ENCODE assay signal across 22 cellular contexts in genomic region chr6:3504938-3505735, GRCh38. TPM values are rescaled to one million over a fixed set of nuclear protein-coding genes. Genes with fewer than 3 reads are reported as not detected.
DNase-seq lines count a peak whose midpoint lies in the region; ATAC-seq, FAIRE-seq and TF ChIP-seq lines count a peak whose summit lies in the region.
"Had no signal": no experiment of that assay in that cellular context is flagged by ENCODE, and none has a peak within 500 bp of the region (broad histone marks: within the 10 kb centered on the region; RNA-seq: fewer than 3 reads in every experiment).

No MANE protein-coding gene starts in this region.

- no peak overlapping the region for H2BK120ac ChIP-seq in mesenchymal stem cell (ENCODE audit: low read depth, low read length)

- H3K9me3 ChIP-seq in A549 (no peaks in the 10 kb centered on the region), mesenchymal stem cell (ENCODE audit: control insufficient read depth, low read length) (no peaks in the 10 kb centered on the region)

- no peak overlapping the region for H4K8ac ChIP-seq in mesenchymal stem cell (ENCODE audit: low read length)

- no peak overlapping the region for H3K27ac Mint-ChIP-seq in activated CD4-positive, alpha-beta memory T cell treated with anti-CD3 and anti-CD28 coated beads for 36 hours
- H3K27ac Mint-ChIP-seq: B cell, H9 had no signal

- H3K4me1 Mint-ChIP-seq in activated CD4-positive, alpha-beta memory T cell treated with anti-CD3 and anti-CD28 coated beads for 36 hours (ENCODE audit: low read depth): no peaks in the 10 kb centered on the region
- H3K4me1 Mint-ChIP-seq: B cell had no signal

- H3K23ac ChIP-seq in mesenchymal stem cell (ENCODE audit: low read length in 2 of 2): no peak overlapping the region

- DNase-seq in A549 (ENCODE audit: low read depth in 1 of 2, low spot score in 1 of 2) (no peak), HEK293T (ENCODE audit: extremely low spot score) (no peak), mesenchymal stem cell (no peak), sciatic nerve (ENCODE audit: low spot score) (no peak), activated gamma-delta T cell (lab: John Stamatoyannopoulos, UW) (no peak)
- DNase-seq in activated CD4-positive, alpha-beta memory T cell treated with anti-CD3 and anti-CD28 coated beads for 36 hours: no peak
- DNase-seq: DMS79 treated with DMSO at 0.1 percent for 48 hours, GM23248, H9, KG1, MV-4-11, NCI-H1105 treated with DMSO at 0.1 percent for 48 hours, NCI-H2081, NCI-H2171, NCI-H345, NCI-H524, NCI-H774 had no signal

- no peak for TF ChIP-seq CTCF in A549 (IDR thresholded peaks at IDR 0.05)

- H3K27ac ChIP-seq in A549 (no peak overlapping the region), mesenchymal stem cell (ENCODE audit: low read length, poor library complexity, severe bottlenecking) (no peak overlapping the region)
- H3K27ac ChIP-seq: GM23248, HL-60 had no signal

- H2BK15ac ChIP-seq in mesenchymal stem cell (ENCODE audit: low read depth, poor library complexity, severe bottlenecking): no peak overlapping the region

- H3K36me3 ChIP-seq in mesenchymal stem cell (ENCODE audit: control insufficient read depth in 1 of 2, insufficient read depth in 2 of 2, low read depth in 1 of 2, low read length in 2 of 2): no peaks in the 10 kb centered on the region

- H3K79me1 ChIP-seq in mesenchymal stem cell (replicated peaks; ENCODE audit: low read length, poor library complexity, severe bottlenecking): no peaks in the 10 kb centered on the region

- peaks cover 0 to 9% of the 10 kb centered on the region in 2 experiments for H3K27me3 ChIP-seq in mesenchymal stem cell (ENCODE audit: control insufficient read depth in 1 of 2, insufficient read depth in 1 of 2, low read length in 2 of 2)

- no peak overlapping the region for H3K4me3 Mint-ChIP-seq in activated CD4-positive, alpha-beta memory T cell treated with anti-CD3 and anti-CD28 coated beads for 36 hours
- H3K4me3 Mint-ChIP-seq: B cell, H9 had no signal

- CTCF ChIA-PET in A549 (lab: Yijun Ruan, JAX) (interaction anchor here (1.1 kb wide), 1 partner anchor 225 kb away, joined by 3 read pairs; no protein-coding TSS in a partner anchor), HEK293T (lab: Yijun Ruan, JAX) (no interaction called here)
- CTCF ChIA-PET in activated CD4-positive, alpha-beta memory T cell treated with anti-CD3 and anti-CD28 coated beads for 36 hours (lab: Charles Lee): interaction anchor here (1.3 kb wide), 1 partner anchor 45 kb away, joined by 3 read pairs; no protein-coding TSS in a partner anchor

- no peaks in the 10 kb centered on the region for H3K9me3 Mint-ChIP-seq in activated CD4-positive, alpha-beta memory T cell treated with anti-CD3 and anti-CD28 coated beads for 36 hours

- ATAC-seq in A549 (no peak), sciatic nerve (peak; percentile 44), HG02870 (IDR thresholded peaks at IDR 0.05; ENCODE audit: unreplicated experiment) (no peak)
- ATAC-seq: Panc1 had no signal

- no peak for TF ChIP-seq EP300 in A549 (IDR thresholded peaks at IDR 0.05)

- no peak for TF ChIP-seq RAD21 in A549 (conservative IDR thresholded peaks at IDR 0.05 in 1 of 2, IDR thresholded peaks at IDR 0.05 in 1 of 2)

- no peak overlapping the region for H3K18ac ChIP-seq in mesenchymal stem cell (ENCODE audit: low read depth in 1 of 2, low read length in 2 of 2)

- H3K4ac ChIP-seq in mesenchymal stem cell (ENCODE audit: low read depth in 1 of 2, low read length in 2 of 2): no peak overlapping the region

- H2AFZ ChIP-seq in mesenchymal stem cell (ENCODE audit: low read depth, low read length): no peak overlapping the region
- H2AFZ ChIP-seq: GM23248 had no signal

- POLR2A ChIA-PET in A549 (lab: Yijun Ruan, JAX) (no interaction called here), HEK293T (lab: Yijun Ruan, JAX) (no interaction called here)
- POLR2A ChIA-PET in activated CD4-positive, alpha-beta memory T cell treated with anti-CD3 and anti-CD28 coated beads for 36 hours (lab: Charles Lee): no interaction called here

- H3K27me3 Mint-ChIP-seq in activated CD4-positive, alpha-beta memory T cell treated with anti-CD3 and anti-CD28 coated beads for 36 hours: peaks cover 5% of the 10 kb centered on the region

- H2BK5ac ChIP-seq in mesenchymal stem cell (ENCODE audit: low read depth, low read length, poor library complexity, severe bottlenecking): no peak overlapping the region

- no peak overlapping the region for H2BK12ac ChIP-seq in mesenchymal stem cell (ENCODE audit: low read length in 2 of 2)

- no peak overlapping the region for H2AK5ac ChIP-seq in mesenchymal stem cell (ENCODE audit: low read length, severe bottlenecking)

- H3K4me2 ChIP-seq in A549 (no peak overlapping the region), mesenchymal stem cell (ENCODE audit: low read length, poor library complexity, severe bottlenecking) (no peak overlapping the region)

- no peak for TF ChIP-seq POLR2A in A549 (IDR thresholded peaks at IDR 0.05; ENCODE audit: low read length)

- FAIRE-seq in A549 (lab: Jason Lieb, UNC): no peak
- FAIRE-seq: A204.1 had no signal

- H3K4me1 ChIP-seq in A549 (peaks cover 12% of the 10 kb centered on the region), mesenchymal stem cell (ENCODE audit: control insufficient read depth, insufficient read depth, low read depth, low read length) (peaks cover 1% of the 10 kb centered on the region)

- H3K36me3 Mint-ChIP-seq in activated CD4-positive, alpha-beta memory T cell treated with anti-CD3 and anti-CD28 coated beads for 36 hours: no peaks in the 10 kb centered on the region

- WGBS in A549 (ENCODE audit: missing lambda C conversion rate): 80% methylated on average over 9 of the region's 13 CpGs
- 92% methylated on average over 12 of the region's 13 CpGs for whole genome bisulfite sequencing in mesenchymal stem cell

- no peak overlapping the region for H4K91ac ChIP-seq in mesenchymal stem cell (ENCODE audit: low read length)

- intact Hi-C loops in sciatic nerve (cut with DNase I): no loop called here
- intact Hi-C loops in activated CD4-positive, alpha-beta memory T cell treated with anti-CD3 and anti-CD28 coated beads for 36 hours (cut with micrococcal nuclease): no loop called here

- no peak overlapping the region for H3K14ac ChIP-seq in mesenchymal stem cell (ENCODE audit: low read length in 2 of 2)

- H3K4me3 ChIP-seq in A549: no peak overlapping the region
- peak overlapping the region in 1 of 2 experiments; percentile 38 for H3K4me3 ChIP-seq in mesenchymal stem cell (ENCODE audit: insufficient read depth in 1 of 2, low read depth in 1 of 2, low read length in 2 of 2)
- H3K4me3 ChIP-seq: GM23248 had no signal

- H3K9ac ChIP-seq in mesenchymal stem cell (ENCODE audit: low read length): peak overlapping the region; percentile 14
- H3K9ac ChIP-seq: GM23248 had no signal

TF ChIP-seq in A549, 52 proteins besides CTCF, POLR2A, EP300 and RAD21:
- TF ChIP-seq MAFK (IDR thresholded peaks at IDR 0.05; ENCODE audit: partially characterized antibody): peak; percentile 53
- no peak for TF ChIP-seq BHLHE40 (IDR thresholded peaks at IDR 0.05; ENCODE audit: low read depth, low read length)

TF ChIP-seq in HEK293T, 16 proteins besides CTCF, POLR2A, EP300 and RAD21:
- TF ChIP-seq, protein P1, sequence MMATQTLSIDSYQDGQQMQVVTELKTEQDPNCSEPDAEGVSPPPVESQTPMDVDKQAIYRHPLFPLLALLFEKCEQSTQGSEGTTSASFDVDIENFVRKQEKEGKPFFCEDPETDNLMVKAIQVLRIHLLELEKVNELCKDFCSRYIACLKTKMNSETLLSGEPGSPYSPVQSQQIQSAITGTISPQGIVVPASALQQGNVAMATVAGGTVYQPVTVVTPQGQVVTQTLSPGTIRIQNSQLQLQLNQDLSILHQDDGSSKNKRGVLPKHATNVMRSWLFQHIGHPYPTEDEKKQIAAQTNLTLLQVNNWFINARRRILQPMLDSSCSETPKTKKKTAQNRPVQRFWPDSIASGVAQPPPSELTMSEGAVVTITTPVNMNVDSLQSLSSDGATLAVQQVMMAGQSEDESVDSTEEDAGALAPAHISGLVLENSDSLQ (IDR thresholded peaks at IDR 0.05): peak; percentile 10; the same call in 1 of the 2 replicates
- TF ChIP-seq SP1 (IDR thresholded peaks at IDR 0.05): no peak

RNA-seq across cellular contexts. Expression of gene SLC22A23, which starts 48.3 kb away (rescaled TPM):
- polyA plus RNA-seq in A549 (2011; rRNA removed) (4.4 and 9.3 TPM in 2 replicates), A549 (2017; fragmentation: RNase III; extraction: RNeasy Plus Mini Kit Qiagen cat#74134 plus additional on column Dnase treatment) (5.1 to 6.3 TPM (median 6.2 TPM) in 3 replicates)
- polyA plus RNA-seq in A549 (2012; cell fraction: cytosol; rRNA removed): 3.0 and 3.9 TPM in 2 replicates
- 5.0 and 7.8 TPM in 2 replicates for polyA plus RNA-seq in A549 (2012; cell fraction: nucleus; rRNA removed)
- 11.4 and 14.7 TPM in 2 replicates for polyA minus RNA-seq in A549 (2011; rRNA and poly(A)+ RNA removed)
- 0.03 TPM for polyA plus RNA-seq in mesenchymal stem cell (2013, experiment 1 of 2)
- 0.03 TPM for polyA plus RNA-seq in mesenchymal stem cell (2013, experiment 2 of 2)
- total RNA-seq in sciatic nerve: 10.3 TPM
- 1 to 10 TPM in 1 of 2 experiments, under 1 TPM in 1; 0.90 to 1.0 TPM for total RNA-seq in activated CD4-positive, alpha-beta memory T cell treated with anti-CD3 and anti-CD28 coated beads for 36 hours
